In genomic region chr2:190468354-190468753, GRCh38 we compare ENCODE assay signal across 2 cellular contexts.
A peak's percentile ranks its signal among the peaks of the same experiment; 100 is the strongest.
TF ChIP-seq lines count a peak whose summit lies in the region.

No MANE protein-coding gene starts in this region.

TF ChIP-seq in HEK293, 187 proteins besides CTCF, POLR2A, EP300 and RAD21 (continued from another document):
- peak; percentile 91 for TF ChIP-seq ZNF362 (tag by site-specific recombination; IDR thresholded peaks at IDR 0.05)
- TF ChIP-seq GLIS1 (tag by site-specific recombination; IDR thresholded peaks at IDR 0.05), result peak; percentile 79
TF ChIP-seq in HEK293: peak in this region for 4; not testable (repeated sequence) for 183.

TF ChIP-seq in HepG2, 621 proteins besides CTCF, POLR2A, EP300 and RAD21:
- TF ChIP-seq ZNF770 (CRISPR knock-in tag; IDR thresholded peaks at IDR 0.05), result peak; percentile 22; the same call in 1 of the 2 replicates
